ENCODE assay signal across 8 cellular contexts in the genomic region with DNA sequence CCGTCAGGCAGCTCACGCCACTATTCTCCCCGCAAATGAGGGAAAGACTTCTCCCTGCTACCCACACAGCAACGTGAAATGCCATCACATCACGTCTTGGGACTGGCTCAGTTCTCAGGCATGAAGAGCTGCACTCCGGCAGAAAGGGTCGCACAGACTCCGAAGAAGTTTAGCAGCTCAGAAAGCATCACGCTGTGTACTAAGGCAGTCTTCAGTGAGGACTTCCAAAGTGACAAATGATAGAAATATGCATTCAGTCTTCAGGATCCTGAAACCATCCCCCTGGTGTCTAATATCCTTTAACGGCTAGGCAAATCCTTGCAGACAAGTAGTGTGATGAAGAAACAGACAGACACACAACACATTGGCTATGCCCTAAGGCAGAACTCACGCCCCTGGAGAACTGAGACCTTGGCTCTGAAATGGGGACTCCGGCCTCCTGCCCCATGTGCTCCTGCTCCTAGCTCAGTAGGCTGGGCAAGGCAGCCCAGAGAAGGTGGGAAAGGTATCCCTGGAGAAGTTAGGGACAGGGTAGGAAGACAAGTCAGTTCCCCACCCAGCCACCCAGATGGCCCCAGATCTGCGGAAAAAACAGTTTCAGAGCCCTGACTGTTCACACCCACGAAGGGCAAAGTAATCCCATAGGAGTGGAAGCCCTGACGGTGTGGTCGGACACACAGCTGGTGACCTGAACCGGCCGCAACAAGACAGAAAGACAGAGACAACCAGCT. TPM values are rescaled to one million over a fixed set of nuclear protein-coding genes. Genes with fewer than 3 reads are reported as not detected.
A peak's percentile ranks its signal among the peaks of the same experiment; 100 is the strongest.
DNase-seq lines count a peak whose midpoint lies in the region; ATAC-seq, FAIRE-seq and TF ChIP-seq lines count a peak whose summit lies in the region.

No MANE protein-coding gene starts in this region.

- peak overlapping the region; percentile 71 for H3K4me3 ChIP-seq in fibroblast of villous mesenchyme (ENCODE audit: low read depth, low read length)

- DNase-seq in GM03348 (ENCODE audit: low spot score) (peak; percentile 73), RPMI7951 (ENCODE audit: low read depth) (peak; percentile 47), fibroblast of villous mesenchyme (ENCODE audit: low read depth) (peak; percentile 42), retina (peak; percentile 45), mucosa of gallbladder (ENCODE audit: low spot score) (no peak), RCC 7860 (ENCODE audit: low spot score) (no peak)

- no peak for ATAC-seq in HG03442 (IDR thresholded peaks at IDR 0.05; ENCODE audit: unreplicated experiment)
- no peak for ATAC-seq in HG03045 (IDR thresholded peaks at IDR 0.05; ENCODE audit: unreplicated experiment)

- TF ChIP-seq CTCF in fibroblast of villous mesenchyme (IDR thresholded peaks at IDR 0.05; ENCODE audit: insufficient read depth, low read depth, low read length) = no peak

- no peak for FAIRE-seq in RCC 7860 (lab: Jason Lieb, UNC)

RNA-seq across cellular contexts. Expression of a gene that starts 1.6 kb away (rescaled TPM):
- 3.0 and 4.0 TPM in 2 replicates for total RNA-seq in RPMI7951 (2014; rRNA removed; shearing (Covaris generic))
- total RNA-seq in fibroblast of villous mesenchyme (2.6 and 10.6 TPM in 2 replicates), mucosa of gallbladder (8.6 TPM)

Comparison
In these comparisons a context has a peak if more than half of its experiments do, and no peak if none do; other contexts are left out.
1. DNase-seq: peak in GM03348 (single experiment), RPMI7951 (single experiment), fibroblast of villous mesenchyme (single experiment) and retina (single experiment); none in mucosa of gallbladder (single experiment) and RCC 7860 (single experiment).